ENCODE assay signal across 19 cellular contexts in the genomic region with DNA sequence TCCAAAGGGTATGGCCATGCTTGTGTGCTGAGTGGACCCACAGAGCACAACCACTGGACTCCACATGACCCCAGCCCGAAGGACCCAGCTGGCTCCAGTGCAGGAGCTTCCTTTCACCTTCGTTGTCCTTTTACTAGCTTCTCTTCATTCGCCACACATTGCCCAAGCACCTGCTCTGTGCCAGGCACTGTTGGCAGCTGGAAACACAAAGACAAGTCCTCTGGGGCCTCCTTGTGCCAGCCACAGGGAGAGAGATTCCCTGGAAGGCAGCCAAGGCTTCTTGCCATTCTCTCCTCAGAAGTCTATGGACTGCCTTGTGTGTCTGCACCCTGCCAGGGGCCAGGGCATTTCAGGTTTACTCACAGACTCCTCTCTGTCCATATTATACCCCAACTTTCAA. TPM values are rescaled to one million over a fixed set of nuclear protein-coding genes. Genes with fewer than 3 reads are reported as not detected.
DNase-seq lines count a peak whose midpoint lies in the region; TF ChIP-seq lines count a peak whose summit lies in the region.
"Had no signal": no experiment of that assay in that cellular context is flagged by ENCODE, and none has a peak within 500 bp of the region (broad histone marks: within the 10 kb centered on the region; RNA-seq: fewer than 3 reads in every experiment).

No MANE protein-coding gene starts in this region.

- no peak overlapping the region for H3K27ac Mint-ChIP-seq in Calu3 (ENCODE audit: unreplicated experiment)
- H3K27ac Mint-ChIP-seq: activated CD8-positive, alpha-beta T cell treated with anti-CD3 and anti-CD28 coated beads, Interleukin-2, amount 10 ng/mL, durations not matched to agents 7 days and 5 days; mesothelial cell of epicardium had no signal

- no peak overlapping the region for H3K4me3 ChIP-seq in MG63
- H3K4me3 ChIP-seq: BLaER1, colonic mucosa, HAP-1, K562, upper lobe of left lung had no signal

- no peaks in the 10 kb centered on the region for H3K9me3 ChIP-seq in MG63
- H3K9me3 ChIP-seq: BLaER1, colonic mucosa, HAP-1, upper lobe of left lung had no signal

- no peaks in the 10 kb centered on the region for H3K36me3 ChIP-seq in MG63
- H3K36me3 ChIP-seq: BLaER1, colonic mucosa, HAP-1, upper lobe of left lung had no signal

- intact Hi-C loops in posterior vena cava (cut with DNase I) (no loop called here), Calu3 (cut with micrococcal nuclease; ENCODE audit: unreplicated experiment) (no loop called here)

- H3K4me3 Mint-ChIP-seq in Calu3 (ENCODE audit: low read depth, unreplicated experiment), result no peak overlapping the region
- H3K4me3 Mint-ChIP-seq: activated CD8-positive, alpha-beta T cell treated with anti-CD3 and anti-CD28 coated beads, Interleukin-2, amount 10 ng/mL, durations not matched to agents 7 days and 5 days; mesothelial cell of epicardium had no signal

- peaks cover 4% of the 10 kb centered on the region; the same call in 1 of the 2 replicates for H3K27me3 ChIP-seq in MG63
- H3K27me3 ChIP-seq: colonic mucosa, upper lobe of left lung had no signal

- in situ Hi-C loops in G401 (cut with HindIII; ENCODE audit: low sequenced_read_pairs), result no loop called here

- no peaks in the 10 kb centered on the region for H3K4me1 Mint-ChIP-seq in Calu3 (ENCODE audit: low read depth, unreplicated experiment)
- H3K4me1 Mint-ChIP-seq: mesothelial cell of epicardium had no signal

- CTCF ChIA-PET in Calu3 (lab: Charles Lee), result interaction anchor here (0.6 kb wide), 1 partner anchor 1271 kb away, joined by 5 read pairs; no protein-coding TSS in a partner anchor

- no peaks in the 10 kb centered on the region for H3K36me3 Mint-ChIP-seq in Calu3 (ENCODE audit: insufficient read depth, unreplicated experiment)
- H3K36me3 Mint-ChIP-seq: mesothelial cell of epicardium had no signal

- no peak for TF ChIP-seq CTCF in Calu3 (IDR thresholded peaks at IDR 0.05; ENCODE audit: unreplicated experiment)

- no peaks in the 10 kb centered on the region for H3K9me3 Mint-ChIP-seq in Calu3 (ENCODE audit: low read depth, unreplicated experiment)
- H3K9me3 Mint-ChIP-seq: mesothelial cell of epicardium had no signal

- DNase-seq in G401 (ENCODE audit: low spot score), result peak; percentile 62
- peak; percentile 89 for DNase-seq in NCI-H2029 treated with DMSO at 0.1 percent for 48 hours (lab: John Stamatoyannopoulos, UW)
- DNase-seq in RPMI8226, result peak; percentile 53
- peak; percentile 31 for DNase-seq in posterior vena cava (ENCODE audit: low spot score)
- DNase-seq in MG63, result no peak
- DNase-seq in cerebellar cortex (ENCODE audit: low spot score), result no peak
- DNase-seq in Calu3, result no peak
- DNase-seq: activated CD8-positive, alpha-beta T cell treated with anti-CD3 and anti-CD28 coated beads, Interleukin-2, amount 10 ng/mL, durations not matched to agents 7 days and 5 days; colonic mucosa; NCI-H187 treated with DMSO at 0.1 percent for 48 hours; OCI-M1; stimulated activated CD4-positive, alpha-beta T cell treated with anti-CD3 and anti-CD28 coated beads, Interleukin-4, amount 100 ng/mL, for 4 hours; SW 1271; upper lobe of left lung had no signal

- H3K27me3 Mint-ChIP-seq in Calu3 (ENCODE audit: unreplicated experiment), result peaks cover 91% of the 10 kb centered on the region

- no TSS peak for BruUV-seq in Calu3 (replicated peaks; lab: Mats Ljungman, UMichigan)

RNA-seq across cellular contexts. Expression of a gene that starts 57.0 kb away (rescaled TPM):
- total RNA-seq in G401 (2014; rRNA removed; shearing (Covaris generic)), result not detected in 2 replicates
- total RNA-seq in posterior vena cava (1 to 10 TPM in 1 of 2 donors, under 1 TPM in 1; 0.97 to 1.3 TPM), Calu3 (2022) (not detected in 2 replicates)
- not detected in 2 replicates for total RNA-seq in MG63 (2014; rRNA removed; shearing (Covaris generic); ENCODE audit: low replicate concordance)
- total RNA-seq: activated CD8-positive, alpha-beta T cell treated with anti-CD3 and anti-CD28 coated beads, Interleukin-2, amount 10 ng/mL, durations not matched to agents 7 days and 5 days; colonic mucosa; kidney epithelial cell had no signal

Comparison
In these comparisons a context has a peak if more than half of its experiments do, and no peak if none do; other contexts are left out.
1. DNase-seq: peak in G401 (single experiment), NCI-H2029 treated with DMSO at 0.1 percent for 48 hours (single experiment), RPMI8226 (single experiment) and posterior vena cava (single experiment); none in MG63 (single experiment), cerebellar cortex (single experiment) and Calu3 (single experiment).